35 cellular contexts compared by ENCODE assay signal in the genomic region with DNA sequence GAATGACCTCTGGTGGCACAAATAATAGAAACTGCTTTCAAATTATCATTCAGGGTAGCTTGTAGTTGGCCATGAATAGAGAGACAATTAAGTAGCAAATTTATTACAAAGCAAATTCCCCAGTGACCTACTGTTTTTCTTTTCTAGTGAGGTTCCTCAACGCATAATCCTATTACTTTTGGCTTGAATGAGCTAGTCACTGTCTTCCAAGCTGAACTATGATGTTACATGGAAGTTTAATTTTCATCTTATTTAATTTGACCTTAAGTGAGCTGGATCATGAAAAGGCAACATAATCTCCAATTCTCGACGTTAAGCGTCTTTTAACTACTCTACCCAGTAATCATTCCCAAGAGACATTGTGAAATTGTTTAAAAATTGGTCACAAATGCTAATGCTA.
"Had no signal": no experiment of that assay in that cellular context is flagged by ENCODE, and none has a peak within 500 bp of the region (broad histone marks: within the 10 kb centered on the region; RNA-seq: fewer than 3 reads in every experiment).

No MANE protein-coding gene starts in this region.

- DNase-seq: Karpas-422, Kasumi-1, MG63, MM.1S, MV-4-11, NCI-H1048, NCI-H1092, NCI-H1092 treated with DMSO at 0.1 percent for 48 hours, NCI-H1105, NCI-H1105 treated with DMSO at 0.1 percent for 48 hours, NCI-H1417, NCI-H1417 treated with DMSO at 0.1 percent for 48 hours, NCI-H1436, NCI-H1436 treated with DMSO at 0.1 percent for 48 hours, NCI-H146, NCI-H1694, NCI-H1694 treated with DMSO at 0.1 percent for 48 hours, NCI-H187, NCI-H187 treated with DMSO at 0.1 percent for 48 hours, NCI-H1930, NCI-H2029, NCI-H2029 treated with DMSO at 0.1 percent for 48 hours, NCI-H2081, NCI-H2081 treated with DMSO at 0.1 percent for 48 hours, NCI-H2107, NCI-H2171, NCI-H2171 treated with DMSO at 0.1 percent for 48 hours, NCI-H2227 treated with DMSO at 0.1 percent for 48 hours, NCI-H226, NCI-H345, NCI-H446, NCI-H446 treated with DMSO at 0.1 percent for 48 hours, NCI-H510A, NCI-H510A treated with DMSO at 0.1 percent for 48 hours had no signal

- H3K9me3 ChIP-seq: MG63 had no signal

- H3K4me3 ChIP-seq: MG63 had no signal

- H3K27me3 ChIP-seq: MG63 had no signal

- H3K4me2 ChIP-seq: KMS-11 had no signal

- H3K36me3 ChIP-seq: MG63 had no signal

- H3K27ac ChIP-seq: KMS-11 had no signal
